ENCODE assay signal across 8 cellular contexts in the genomic region with DNA sequence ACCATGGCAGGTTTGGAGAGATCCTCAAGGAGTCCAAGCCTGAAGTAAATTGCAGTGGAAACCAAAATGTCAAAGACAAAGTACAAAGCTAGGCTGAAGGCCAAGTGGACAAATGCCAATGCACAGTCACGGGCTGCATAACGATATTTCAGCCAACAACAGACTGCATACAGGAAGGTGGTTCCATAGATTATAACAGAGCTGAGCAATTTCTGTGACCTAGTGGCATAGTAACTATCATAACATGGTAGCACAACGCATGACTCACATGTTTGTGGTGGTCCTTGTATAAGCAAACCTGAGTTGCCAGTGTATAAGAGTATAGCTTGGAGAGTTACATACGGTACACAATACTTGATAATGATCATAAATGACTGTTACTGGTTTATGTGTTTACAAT.
DNase-seq lines count a peak whose midpoint lies in the region; ATAC-seq, FAIRE-seq and TF ChIP-seq lines count a peak whose summit lies in the region.
"Not testable (repeated sequence)": the region's sequence is repeated elsewhere in the genome, so short reads cannot be mapped to it uniquely, and the experiment has no call there.

No MANE protein-coding gene starts in this region.

- not testable (repeated sequence) for FAIRE-seq in K562 (lab: Jason Lieb, UNC)
- peak; percentile 50 for FAIRE-seq in urothelium cell line (lab: Jason Lieb, UNC)

- TF ChIP-seq RAD21 in K562 (CRISPR knock-in tag; conservative IDR thresholded peaks at IDR 0.05 in 1 of 2, IDR thresholded peaks at IDR 0.05 in 1 of 2), result not testable (repeated sequence)

- H2AFZ ChIP-seq in GM23248; K562 (ENCODE audit: low read depth, low read length): not testable (repeated sequence)

- H3K27me3 Mint-ChIP-seq in activated CD4-positive, alpha-beta T cell treated with anti-CD3 and anti-CD28 coated beads for 36 hours, result not testable (repeated sequence)

- H3K4me1 Mint-ChIP-seq in activated CD4-positive, alpha-beta T cell treated with anti-CD3 and anti-CD28 coated beads for 36 hours, result not testable (repeated sequence)

- not testable (repeated sequence) for TF ChIP-seq EP300 in K562 (IDR thresholded peaks at IDR 0.05; ENCODE audit: low read length)

- not testable (repeated sequence) for H3K9me3 Mint-ChIP-seq in activated CD4-positive, alpha-beta T cell treated with anti-CD3 and anti-CD28 coated beads for 36 hours (ENCODE audit: low read depth)

- BruUV-seq in K562 (replicated peaks; lab: Mats Ljungman, UMichigan), result not testable (repeated sequence)

- H3K4me3 ChIP-seq in GM23248, K562, prostate gland: not testable (repeated sequence)

- WGBS in GM23248 (ENCODE audit: low coverage in 1 of 2, low lambda C conversion rate in 2 of 2, missing lambda C conversion rate in 2 of 2), 2 experiments, result 41 to 42% methylated on average over 4 of the region's 4 CpGs
- WGBS in K562 (ENCODE audit: insufficient coverage, low coverage, missing lambda C conversion rate), result 4% methylated on average over 2 of the region's 4 CpGs
- 21% methylated on average over 4 of the region's 4 CpGs for WGBS in prostate gland

- not testable (repeated sequence) for H3K36me3 Mint-ChIP-seq in activated CD4-positive, alpha-beta T cell treated with anti-CD3 and anti-CD28 coated beads for 36 hours (ENCODE audit: low read depth)

- not testable (repeated sequence) for H4K20me1 ChIP-seq in GM23248 (ENCODE audit: insufficient read depth); K562 (replicated peaks; ENCODE audit: control insufficient read depth, insufficient read depth, low read length)

- H3K9me3 ChIP-seq in GM23248 (ENCODE audit: low read depth); K562 (replicated peaks; ENCODE audit: control insufficient read depth, insufficient read depth, low read depth, low read length); prostate gland: not testable (repeated sequence)

- in situ Hi-C loops in GM23248 (cut with MboI) (loop anchor here (25.0 kb wide), 1 partner anchor 118 kb away; no protein-coding TSS in a partner anchor), K562 (cut with MboI) (loop anchor here (25.0 kb wide), 1 partner anchor 257 kb away; no protein-coding TSS in a partner anchor)

- not testable (repeated sequence) for H3K4me2 ChIP-seq in GM23248 (ENCODE audit: unreplicated experiment); K562 (ENCODE audit: insufficient read depth, low read length)

- not testable (repeated sequence) for H3F3A ChIP-seq in GM23248 (ENCODE audit: insufficient read depth)

- H3K4me1 ChIP-seq in GM23248 (ENCODE audit: insufficient read depth); K562 (replicated peaks in 1 of 2; ENCODE audit: control insufficient read depth in 2 of 2, insufficient read depth in 2 of 2, low read length in 2 of 2); prostate gland (replicated peaks): not testable (repeated sequence)

- not testable (repeated sequence) for H3K9me2 ChIP-seq in GM23248 (ENCODE audit: insufficient read depth)

- H3K27ac ChIP-seq in GM23248, prostate gland: not testable (repeated sequence)
- peak overlapping the region; percentile 77; the same call in 2 of the 3 replicates for H3K27ac ChIP-seq in K562 (ENCODE audit: extremely low read depth, low read depth, low read length)

- peak; percentile 42 for ATAC-seq in activated CD4-positive, alpha-beta T cell treated with anti-CD3 and anti-CD28 coated beads for 36 hours
- ATAC-seq in K562, result peak; percentile 76
- peak; percentile 46 for ATAC-seq in esophagus mucosa
- ATAC-seq in left cardiac atrium, result not testable (repeated sequence)

- intact Hi-C loops in activated CD4-positive, alpha-beta T cell treated with anti-CD3 and anti-CD28 coated beads for 36 hours (cut with DNase I, micrococcal nuclease); K562 (cut with micrococcal nuclease); left cardiac atrium (cut with DNase I); prostate gland (cut with DNase I): not testable (repeated sequence)

- not testable (repeated sequence) for H3K9me1 ChIP-seq in K562 (ENCODE audit: control insufficient read depth, insufficient read depth, low read length)

- DNase-seq in GM23248 (peak; percentile 23), NCI-H226 (peak; percentile 24), K562 (ENCODE audit: extremely low read depth in 1 of 4, low spot score in 3 of 4) (peak in 1 of 4 experiments; percentile 61), left cardiac atrium (peak; percentile 22), prostate gland (ENCODE audit: low spot score) (peak; percentile 34)
- DNase-seq in activated CD4-positive, alpha-beta T cell treated with anti-CD3 and anti-CD28 coated beads for 36 hours; urothelium cell line (ENCODE audit: low spot score): not testable (repeated sequence)

- H3K27ac Mint-ChIP-seq in activated CD4-positive, alpha-beta T cell treated with anti-CD3 and anti-CD28 coated beads for 36 hours, result not testable (repeated sequence)

- H3K79me2 ChIP-seq in GM23248 (ENCODE audit: insufficient read depth); K562 (ENCODE audit: control insufficient read depth, insufficient read depth, low read length): not testable (repeated sequence)

- not testable (repeated sequence) for TF ChIP-seq CTCF in K562 (IDR thresholded peaks at IDR 0.05 in 2 of 3, conservative IDR thresholded peaks at IDR 0.05 in 1 of 3; ENCODE audit: insufficient read depth in 2 of 3, low read depth in 1 of 3, low read length in 3 of 3); prostate gland (IDR thresholded peaks at IDR 0.05)

- TF ChIP-seq POLR2A in K562 (conservative IDR thresholded peaks at IDR 0.05); prostate gland (IDR thresholded peaks at IDR 0.05): not testable (repeated sequence)

- CTCF ChIA-PET in activated CD4-positive, alpha-beta T cell treated with anti-CD3 and anti-CD28 coated beads for 36 hours (lab: Charles Lee); K562 (lab: Yijun Ruan, JAX; ENCODE audit: low intra/inter-chr PET ratio): not testable (repeated sequence)

- not testable (repeated sequence) for H3K9ac ChIP-seq in GM23248; K562 (ENCODE audit: insufficient read depth in 1 of 2, low read depth in 2 of 2, low read length in 2 of 2)

- H3K4me3 Mint-ChIP-seq in activated CD4-positive, alpha-beta T cell treated with anti-CD3 and anti-CD28 coated beads for 36 hours, result not testable (repeated sequence)

- H3K27me3 ChIP-seq in GM23248 (replicated peaks; ENCODE audit: insufficient read depth); K562 (ENCODE audit: control insufficient read depth in 2 of 2, insufficient read depth in 2 of 2, low read length in 2 of 2); prostate gland (replicated peaks; ENCODE audit: insufficient read depth): not testable (repeated sequence)

- POLR2A ChIA-PET in activated CD4-positive, alpha-beta T cell treated with anti-CD3 and anti-CD28 coated beads for 36 hours (lab: Charles Lee); K562 (lab: Yijun Ruan, JAX): not testable (repeated sequence)

- not testable (repeated sequence) for H3K36me3 ChIP-seq in GM23248 (ENCODE audit: low read depth); K562 (ENCODE audit: control insufficient read depth, insufficient read depth, low read length); prostate gland

TF ChIP-seq in K562, 482 proteins besides CTCF, POLR2A, EP300 and RAD21:
- TF ChIP-seq TEAD4 (IDR thresholded peaks at IDR 0.05; ENCODE audit: low read length) (peak; percentile 19; the same call in 1 of the 2 replicates), FOSL1 (tag; conservative IDR thresholded peaks at IDR 0.05) (peak; percentile 46), BHLHE40 (IDR thresholded peaks at IDR 0.05; ENCODE audit: low read length) (peak; percentile 18; the same call in 1 of the 2 replicates), NFE2 (IDR thresholded peaks at IDR 0.05; ENCODE audit: low read depth) (peak; percentile 10; the same call in 1 of the 2 replicates), FOXJ2 (tag; IDR thresholded peaks at IDR 0.05) (peak; percentile 54; the same call in 1 of the 2 replicates)
- TF ChIP-seq TEAD4 (CRISPR knock-in tag; IDR thresholded peaks at IDR 0.05; ENCODE audit: borderline replicate concordance), result not testable (repeated sequence)
